ENCODE assay signal across 6 cellular contexts in genomic region chr13:27218867-27219266, GRCh38.
DNase-seq lines count a peak whose midpoint lies in the region; TF ChIP-seq lines count a peak whose summit lies in the region.
"Not testable (repeated sequence)": the region's sequence is repeated elsewhere in the genome, so short reads cannot be mapped to it uniquely, and the experiment has no call there.

No MANE protein-coding gene starts in this region.

- not testable (repeated sequence) for H2AFZ ChIP-seq in SU-DHL-6 (ENCODE audit: low read depth, low read length, severe bottlenecking)

- H3K9me3 ChIP-seq in SU-DHL-6 (ENCODE audit: insufficient read depth, low read length), result not testable (repeated sequence)

- H3K4me2 ChIP-seq in SU-DHL-6 (ENCODE audit: low read depth, low read length, poor library complexity, severe bottlenecking), result not testable (repeated sequence)

- H4K20me1 ChIP-seq in SU-DHL-6 (ENCODE audit: low read depth, low read length), result not testable (repeated sequence)

- not testable (repeated sequence) for H3K27me3 ChIP-seq in SU-DHL-6 (ENCODE audit: low read length)

- H3K36me3 ChIP-seq in SU-DHL-6 (ENCODE audit: low read length), result not testable (repeated sequence)

- peak; percentile 80 for DNase-seq in GF-D8 (lab: John Stamatoyannopoulos, UW)
- DNase-seq in KBM-7, result peak; percentile 43
- DNase-seq in MV-4-11 (lab: John Stamatoyannopoulos, UW), result peak; percentile 64
- DNase-seq in SIG-M5 (lab: John Stamatoyannopoulos, UW), result peak; percentile 10
- DNase-seq in choroid plexus epithelial cell (ENCODE audit: low read depth), result peak; percentile 6

- not testable (repeated sequence) for H3K9me2 ChIP-seq in SU-DHL-6 (replicated peaks; ENCODE audit: insufficient read depth, low read length)

- not testable (repeated sequence) for H3K79me2 ChIP-seq in SU-DHL-6 (ENCODE audit: insufficient read depth, low read length)

- TF ChIP-seq CTCF in SU-DHL-6 (IDR thresholded peaks at IDR 0.05; ENCODE audit: insufficient read depth, low read length, poor library complexity, severe bottlenecking); choroid plexus epithelial cell (conservative IDR thresholded peaks at IDR 0.05; ENCODE audit: low read depth, low read length): not testable (repeated sequence)

- in situ Hi-C loops in KBM-7 (cut with MboI; ENCODE audit: low pct_unique_long_range_greater_than_20kb, low sequenced_read_pairs), result not testable (repeated sequence)

- peak overlapping the region; percentile 63 for H3K27ac ChIP-seq in SU-DHL-6 (ENCODE audit: low read depth, low read length)

- peaks cover 29% of the 10 kb centered on the region for H3F3A ChIP-seq in SU-DHL-6 (ENCODE audit: insufficient read depth)

- not testable (repeated sequence) for H3K4me3 ChIP-seq in SU-DHL-6 (ENCODE audit: insufficient read depth, low read length, poor library complexity, severe bottlenecking); choroid plexus epithelial cell (ENCODE audit: low read depth, low read length)

- H3K9ac ChIP-seq in SU-DHL-6 (ENCODE audit: low read length), result 0 out of 2 replicates have a peak overlapping the region, but pooled peaks have one; percentile 21

Comparison
In these comparisons a context has a peak if more than half of its experiments do, and no peak if none do; other contexts are left out.
1. DNase-seq: peak in every context shown above with its lines; median percentile 80 in GF-D8; 64 in MV-4-11; 43 in KBM-7; 10 in SIG-M5; 6 in choroid plexus epithelial cell.